ENCODE assay signal across 27 cellular contexts in the genomic region with DNA sequence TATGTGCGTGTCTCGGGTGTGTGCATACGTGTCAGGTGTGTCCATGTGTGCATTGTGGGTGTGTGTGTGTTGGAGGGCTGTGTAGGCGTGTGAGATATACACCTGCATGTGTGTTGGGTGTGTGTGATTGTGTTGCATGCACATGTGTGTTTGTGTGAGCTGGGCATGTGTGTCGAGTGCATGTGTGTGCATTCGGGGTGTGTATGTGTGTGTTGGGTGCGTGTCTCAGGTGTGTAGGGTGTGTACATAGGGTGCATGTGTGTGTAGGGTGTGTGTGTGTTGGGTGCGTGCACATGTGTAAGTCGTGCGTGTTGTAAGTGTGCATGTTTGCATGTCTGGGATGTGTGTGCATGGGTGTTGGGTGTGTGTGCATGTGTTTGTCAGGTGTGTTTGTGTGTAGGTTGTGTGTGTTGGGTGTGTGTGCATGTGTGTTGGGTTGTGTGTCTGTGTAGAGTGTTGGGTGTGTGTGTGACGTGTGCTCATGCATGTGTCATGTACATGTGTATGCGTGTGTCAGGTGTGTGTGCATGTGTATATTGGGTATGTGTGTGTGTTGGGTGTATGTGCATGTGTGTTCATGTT. TPM values are rescaled to one million over a fixed set of nuclear protein-coding genes. Genes with fewer than 3 reads are reported as not detected.
A peak's percentile ranks its signal among the peaks of the same experiment; 100 is the strongest.
DNase-seq lines count a peak whose midpoint lies in the region; ATAC-seq, FAIRE-seq and TF ChIP-seq lines count a peak whose summit lies in the region.
"Had no signal": no experiment of that assay in that cellular context is flagged by ENCODE, and none has a peak within 500 bp of the region (broad histone marks: within the 10 kb centered on the region; RNA-seq: fewer than 3 reads in every experiment).

No MANE protein-coding gene starts in this region.

- intact Hi-C loops in CD8-positive, alpha-beta T cell (cut with DNase I, micrococcal nuclease), result no loop called here
- intact Hi-C loops in IMR-90 (cut with micrococcal nuclease) (no loop called here), transverse colon (cut with DNase I; ENCODE audit: low total_unique reads) (no loop called here), esophagus muscularis mucosa (cut with DNase I) (no loop called here)

- POLR2A ChIA-PET in CD8-positive, alpha-beta T cell (lab: Charles Lee), result no interaction called here
- POLR2A ChIA-PET in IMR-90 (lab: Charles Lee; ENCODE audit: unreplicated experiment), result no interaction called here
- POLR2A ChIA-PET in H1 (lab: Charles Lee; ENCODE audit: partially characterized antibody), result no interaction called here

- H3K9me3 ChIP-seq in CD8-positive, alpha-beta T cell (ENCODE audit: low read length), result no peaks in the 10 kb centered on the region
- H3K9me3 ChIP-seq in IMR-90 (ENCODE audit: control insufficient read depth, insufficient read depth, low read length) (no peaks in the 10 kb centered on the region), H1 (ENCODE audit: insufficient read depth in 2 of 2, low read depth in 1 of 2, low read length in 1 of 2) (no peaks in the 10 kb centered on the region), neuronal stem cell (replicated peaks in 1 of 2; ENCODE audit: control insufficient read depth in 2 of 2, insufficient read depth in 1 of 2, low read depth in 1 of 2, low read length in 2 of 2) (peaks cover 0 to 5% of the 10 kb centered on the region in 2 donors), transverse colon (no peaks in the 10 kb centered on the region), esophagus muscularis mucosa (no peaks in the 10 kb centered on the region)
- H3K9me3 ChIP-seq: BE2C, SJCRH30 had no signal

- H2AFZ ChIP-seq in IMR-90 (replicated peaks; ENCODE audit: low read length, poor library complexity), result no peak overlapping the region
- H2AFZ ChIP-seq in H1 (ENCODE audit: low read length), result no peak overlapping the region
- H2AFZ ChIP-seq in neuronal stem cell (ENCODE audit: low read length), result no peak overlapping the region
- H2AFZ ChIP-seq: GM23248 had no signal

- no peaks in the 10 kb centered on the region for H3K36me3 Mint-ChIP-seq in CD8-positive, alpha-beta T cell
- H3K36me3 Mint-ChIP-seq: IgD-negative memory B cell had no signal

- TF ChIP-seq EP300 in H1 (IDR thresholded peaks at IDR 0.05; ENCODE audit: borderline replicate concordance in 1 of 2, low read depth in 2 of 2, low read length in 2 of 2) (no peak), transverse colon (IDR thresholded peaks at IDR 0.05; ENCODE audit: low read depth) (no peak), esophagus muscularis mucosa (IDR thresholded peaks at IDR 0.05) (no peak)

- no peak for DNase-seq in CD8-positive, alpha-beta T cell
- DNase-seq in IMR-90, result no peak
- no peak for DNase-seq in H1 (ENCODE audit: low read depth in 1 of 2, low spot score in 2 of 2)
- no peak for DNase-seq in neuronal stem cell (ENCODE audit: low spot score)
- no peak for DNase-seq in transverse colon
- no peak for DNase-seq in GM19239 (ENCODE audit: insufficient read length, low spot score)
- no peak for DNase-seq in esophagus muscularis mucosa (ENCODE audit: extremely low spot score)
- no peak for DNase-seq in activated CD4-positive, alpha-beta T cell treated with anti-CD3 and anti-CD28 coated beads, Interleukin-2, amount 50 U/mL, for 4 hours
- DNase-seq: BE2C, COR-L47, DMS79, GM23248, HCEC 1CT, Karpas-422, MV-4-11, NCI-H1105 treated with DMSO at 0.1 percent for 48 hours, NCI-H2029 treated with DMSO at 0.1 percent for 48 hours, NCI-H226, NCI-H510A treated with DMSO at 0.1 percent for 48 hours, NCI-H774, SJCRH30 had no signal

- H3K4ac ChIP-seq in IMR-90 (ENCODE audit: low read depth, low read length), result no peak overlapping the region
- H3K4ac ChIP-seq in H1 (replicated peaks; ENCODE audit: insufficient read length, low read depth, low read length), result no peak overlapping the region
- no peak overlapping the region for H3K4ac ChIP-seq in neuronal stem cell (ENCODE audit: low read length)

- H3K4me2 ChIP-seq in IMR-90 (ENCODE audit: low read depth, low read length) (no peak overlapping the region), H1 (ENCODE audit: insufficient read depth in 1 of 2, low read depth in 2 of 2, low read length in 2 of 2) (no peak overlapping the region), neuronal stem cell (ENCODE audit: insufficient read depth, low read length, poor library complexity, severe bottlenecking) (no peak overlapping the region)

- dilution Hi-C loops in IMR-90 (cut with HindIII; ENCODE audit: low sequenced_read_pairs, unreplicated experiment), result no loop called here

- in situ Hi-C loops in IMR-90 (cut with MboI; ENCODE audit: low sequenced_read_pairs), result no loop called here
- in situ Hi-C loops in transverse colon (cut with MboI; ENCODE audit: low pct_ligation_motif_present in 1 of 4, low pct_unique_long_range_greater_than_20kb in 1 of 4, low sequenced_read_pairs in 3 of 4), result loop anchor here in 3 of 4 donors (25.0 kb wide), 2 partner anchors 120 to 170 kb away; a partner anchor contains a TSS

- H3K36me3 ChIP-seq in CD8-positive, alpha-beta T cell (ENCODE audit: insufficient read depth, low read length), result no peaks in the 10 kb centered on the region
- H3K36me3 ChIP-seq in IMR-90 (ENCODE audit: control insufficient read depth, insufficient read depth, low read length) (no peaks in the 10 kb centered on the region), H1 (ENCODE audit: control insufficient read depth in 2 of 4, insufficient read depth in 4 of 4, low read length in 3 of 4) (no peaks in the 10 kb centered on the region), neuronal stem cell (replicated peaks in 1 of 2; ENCODE audit: control insufficient read depth in 2 of 2, insufficient read depth in 2 of 2, low read length in 2 of 2) (no peaks in the 10 kb centered on the region), transverse colon (no peaks in the 10 kb centered on the region), esophagus muscularis mucosa (no peaks in the 10 kb centered on the region)
- H3K36me3 ChIP-seq: BE2C, SJCRH30 had no signal

- H3K4me1 Mint-ChIP-seq in CD8-positive, alpha-beta T cell (ENCODE audit: low read depth), result no peaks in the 10 kb centered on the region
- H3K4me1 Mint-ChIP-seq: IgD-negative memory B cell had no signal

- H2AK9ac ChIP-seq in IMR-90 (replicated peaks; ENCODE audit: low read depth, low read length, poor library complexity), result no peak overlapping the region

- H3K4me3 ChIP-seq in CD8-positive, alpha-beta T cell (ENCODE audit: low read depth, low read length), result no peak overlapping the region
- H3K4me3 ChIP-seq in IMR-90 (ENCODE audit: insufficient read depth, low read depth, low read length) (no peak overlapping the region), H1 (ENCODE audit: extremely low read depth in 1 of 4, insufficient read depth in 2 of 4, low read depth in 3 of 4, low read length in 4 of 4) (no peak overlapping the region), neuronal stem cell (ENCODE audit: low read length in 2 of 2) (peak overlapping the region in 1 of 2 donors; percentile 69), transverse colon (no peak overlapping the region), esophagus muscularis mucosa (no peak overlapping the region)
- H3K4me3 ChIP-seq: GM23248, SJCRH30 had no signal

- WGBS in IMR-90 (ENCODE audit: extremely low coverage in 2 of 2, insufficient read length in 1 of 2), 2 experiments, result 88% methylated on average over 10 of the region's 12 CpGs; no CpG with 5 or more reads in 1 of the 2 experiments
- 97% methylated on average over 12 of the region's 12 CpGs; no CpG with 5 or more reads in 1 of the 2 experiments for WGBS in H1 (ENCODE audit: extremely low coverage in 1 of 2, insufficient coverage in 1 of 2, insufficient read length in 1 of 2, insufficient replicate concordance in 2 of 2, low coverage in 1 of 2, low lambda C conversion rate in 2 of 2, missing lambda C conversion rate in 1 of 2), 2 experiments
- WGBS in neuronal stem cell (ENCODE audit: extremely low coverage in 2 of 2, insufficient read length in 2 of 2, insufficient replicate concordance in 1 of 2), 2 donors, result 100% methylated on average over 2 of the region's 12 CpGs; no CpG with 5 or more reads in 1 of the 2 donors
- WGBS in transverse colon (ENCODE audit: low coverage in 1 of 2), 2 donors, result 92% methylated on average over 12 of the region's 12 CpGs; no CpG with 5 or more reads in 1 of the 2 donors
- WGBS in esophagus muscularis mucosa, result 92% methylated on average over 12 of the region's 12 CpGs

- H3K79me2 ChIP-seq in H1 (ENCODE audit: control insufficient read depth in 1 of 2, insufficient read depth in 2 of 2, low read length in 2 of 2), result no peaks in the 10 kb centered on the region

- H4K8ac ChIP-seq in IMR-90 (ENCODE audit: low read depth in 2 of 2, low read length in 2 of 2) (no peak overlapping the region), H1 (ENCODE audit: extremely low read depth, insufficient read depth, low read length) (no peak overlapping the region; the same call in 1 of the 2 replicates), neuronal stem cell (ENCODE audit: low read depth, low read length) (peak overlapping the region; percentile 52)

- no peak overlapping the region for H3K18ac ChIP-seq in IMR-90 (ENCODE audit: low read depth, low read length)
- H3K18ac ChIP-seq in H1 (ENCODE audit: extremely low read depth, low read length), result no peak overlapping the region
- H3K18ac ChIP-seq in neuronal stem cell (ENCODE audit: low read length), result peak overlapping the region; percentile 42

- TF ChIP-seq POLR2A in IMR-90 (IDR thresholded peaks at IDR 0.05; ENCODE audit: low read depth, low read length) (no peak), H1 (IDR thresholded peaks at IDR 0.05; ENCODE audit: control extremely low read depth in 1 of 2, low read depth in 2 of 2, low read length in 2 of 2) (no peak), transverse colon (IDR thresholded peaks at IDR 0.05) (no peak), esophagus muscularis mucosa (IDR thresholded peaks at IDR 0.05; ENCODE audit: low read depth) (no peak)

- H2BK5ac ChIP-seq in IMR-90 (ENCODE audit: low read depth, low read length, poor library complexity, severe bottlenecking), result peak overlapping the region; percentile 23
- H2BK5ac ChIP-seq in H1 (ENCODE audit: low read depth, low read length), result peak overlapping the region; percentile 88
- H2BK5ac ChIP-seq in neuronal stem cell (ENCODE audit: low read length), result no peak overlapping the region

- no peak overlapping the region for H3K27ac ChIP-seq in CD8-positive, alpha-beta T cell (ENCODE audit: low read depth, low read length)
- H3K27ac ChIP-seq in IMR-90 (ENCODE audit: insufficient read depth, low read length) (no peak overlapping the region), H1 (ENCODE audit: low read depth, low read length) (no peak overlapping the region), neuronal stem cell (replicated peaks; ENCODE audit: low read length) (no peak overlapping the region), transverse colon (no peak overlapping the region), esophagus muscularis mucosa (replicated peaks in 1 of 4) (no peak overlapping the region)
- H3K27ac ChIP-seq: GM23248, SJCRH30 had no signal

- peaks cover 6% of the 10 kb centered on the region; the same call in 1 of the 2 replicates for H4K20me1 ChIP-seq in IMR-90 (ENCODE audit: insufficient read depth, low read length)
- H4K20me1 ChIP-seq in H1 (replicated peaks in 1 of 2; ENCODE audit: control insufficient read depth in 1 of 2, insufficient read depth in 2 of 2, low read length in 2 of 2), result peaks cover 0 to 9% of the 10 kb centered on the region in 2 experiments

- H3K27me3 ChIP-seq in CD8-positive, alpha-beta T cell (ENCODE audit: insufficient read depth, low read length), result no peaks in the 10 kb centered on the region
- no peaks in the 10 kb centered on the region; the same call in 1 of the 2 replicates for H3K27me3 ChIP-seq in IMR-90 (ENCODE audit: control insufficient read depth, insufficient read depth, low read length)
- no peaks in the 10 kb centered on the region for H3K27me3 ChIP-seq in H1 (replicated peaks in 1 of 4; ENCODE audit: control insufficient read depth in 3 of 4, extremely low read depth in 1 of 4, insufficient read depth in 3 of 4, low read length in 3 of 4)
- peaks cover 0 to 2% (median 0%) of the 10 kb centered on the region in 3 experiments for H3K27me3 ChIP-seq in neuronal stem cell (ENCODE audit: control insufficient read depth in 3 of 3, insufficient read depth in 3 of 3, low read depth in 1 of 3, low read length in 3 of 3)
- peaks cover 24% of the 10 kb centered on the region for H3K27me3 ChIP-seq in transverse colon
- peaks cover 0 to 34% (median 0%) of the 10 kb centered on the region in 4 donors for H3K27me3 ChIP-seq in esophagus muscularis mucosa
- H3K27me3 ChIP-seq: BE2C had no signal

- H3K23ac ChIP-seq in IMR-90 (ENCODE audit: low read depth, low read length) (no peak overlapping the region), H1 (ENCODE audit: insufficient read length) (no peak overlapping the region), neuronal stem cell (ENCODE audit: low read depth, low read length, poor library complexity) (peak overlapping the region; percentile 1)

- no peak for TF ChIP-seq CTCF in CD8-positive, alpha-beta T cell (IDR thresholded peaks at IDR 0.05)
- TF ChIP-seq CTCF in IMR-90 (conservative IDR thresholded peaks at IDR 0.05; ENCODE audit: low read depth, low read length) (no peak), H1 (IDR thresholded peaks at IDR 0.05; ENCODE audit: control extremely low read depth in 1 of 3, insufficient read depth in 1 of 3, low read depth in 1 of 3, low read length in 3 of 3) (no peak), transverse colon (IDR thresholded peaks at IDR 0.05) (no peak), esophagus muscularis mucosa (IDR thresholded peaks at IDR 0.05) (no peak)

- FAIRE-seq in H1 (lab: Jason Lieb, UNC), result no peak
- FAIRE-seq in GM19239 (lab: Jason Lieb, UNC), result no peak
- FAIRE-seq: RCC 7860 had no signal

- H3K9me3 Mint-ChIP-seq in CD8-positive, alpha-beta T cell, result no peaks in the 10 kb centered on the region

- H3K79me1 ChIP-seq in IMR-90 (ENCODE audit: low read depth in 1 of 2, low read length in 2 of 2) (no peaks in the 10 kb centered on the region), H1 (ENCODE audit: low read depth, low read length) (peaks cover 4% of the 10 kb centered on the region; the same call in 1 of the 2 replicates), neuronal stem cell (ENCODE audit: low read depth, low read length) (no peaks in the 10 kb centered on the region)

- TF ChIP-seq RAD21 in IMR-90 (IDR thresholded peaks at IDR 0.05; ENCODE audit: low read length) (no peak), H1 (IDR thresholded peaks at IDR 0.05 in 1 of 2, conservative IDR thresholded peaks at IDR 0.05 in 1 of 2; ENCODE audit: low read depth in 2 of 2, low read length in 2 of 2) (no peak)

- H3K27ac Mint-ChIP-seq in CD8-positive, alpha-beta T cell, result peak overlapping the region; percentile 18

- H3K56ac ChIP-seq in IMR-90 (ENCODE audit: extremely low read depth, insufficient read depth, low read length) (no peak overlapping the region), H1 (replicated peaks; ENCODE audit: insufficient read length, low read depth, low read length) (no peak overlapping the region)

- BruUV-seq in IMR-90 (replicated peaks; lab: Mats Ljungman, UMichigan), result no TSS peak

- H3K27me3 Mint-ChIP-seq in CD8-positive, alpha-beta T cell (ENCODE audit: low read depth), result no peaks in the 10 kb centered on the region
- H3K27me3 Mint-ChIP-seq: IgD-negative memory B cell had no signal

- no peak overlapping the region for H3K9ac ChIP-seq in IMR-90 (ENCODE audit: low read depth, low read length)
- H3K9ac ChIP-seq in H1 (replicated peaks in 1 of 4; ENCODE audit: extremely low read depth in 1 of 4, low read depth in 3 of 4, low read length in 3 of 4), result no peak overlapping the region; a peak in 1 of 7 replicates
- peak overlapping the region; percentile 39 for H3K9ac ChIP-seq in neuronal stem cell (ENCODE audit: low read depth, low read length, poor library complexity)
- H3K9ac ChIP-seq: GM23248 had no signal

- H2BK120ac ChIP-seq in IMR-90 (ENCODE audit: low read depth, low read length) (no peak overlapping the region), H1 (replicated peaks; ENCODE audit: low read depth, low read length) (no peak overlapping the region), neuronal stem cell (ENCODE audit: low read depth, low read length) (no peak overlapping the region)

- H4K5ac ChIP-seq in IMR-90 (ENCODE audit: low read depth, low read length) (no peak overlapping the region), H1 (ENCODE audit: insufficient read length, low read depth, low read length) (no peak overlapping the region)

- H2BK12ac ChIP-seq in H1 (ENCODE audit: low read depth, low read length) (no peak overlapping the region; the same call in 1 of the 2 replicates), neuronal stem cell (ENCODE audit: low read length) (peak overlapping the region; percentile 91)

- H2AK5ac ChIP-seq in IMR-90 (ENCODE audit: low read depth, low read length) (no peak overlapping the region), H1 (ENCODE audit: low read depth, low read length) (peak overlapping the region; percentile 97; the same call in 1 of the 2 replicates), neuronal stem cell (ENCODE audit: low read depth, low read length) (no peak overlapping the region)

- H3K23me2 ChIP-seq in H1 (ENCODE audit: low read depth, low read length), result peaks cover 7% of the 10 kb centered on the region

- H3K4me3 Mint-ChIP-seq in CD8-positive, alpha-beta T cell, result no peak overlapping the region

- H3K14ac ChIP-seq in IMR-90 (replicated peaks; ENCODE audit: low read depth, low read length), result no peak overlapping the region
- H3K14ac ChIP-seq in H1 (ENCODE audit: insufficient read length), result no peak overlapping the region
- peak overlapping the region; percentile 91 for H3K14ac ChIP-seq in neuronal stem cell (ENCODE audit: low read length)

- no peak for ATAC-seq in CD8-positive, alpha-beta T cell
- no peak for ATAC-seq in IMR-90 (ENCODE audit: low read depth)

- H2BK15ac ChIP-seq in IMR-90 (ENCODE audit: low read depth, low read length) (no peak overlapping the region), H1 (ENCODE audit: low read length) (peak overlapping the region; percentile 12; the same call in 1 of the 2 replicates), neuronal stem cell (ENCODE audit: low read length) (no peak overlapping the region)

- H3K4me1 ChIP-seq in CD8-positive, alpha-beta T cell (ENCODE audit: insufficient read depth, low read length), result no peaks in the 10 kb centered on the region
- H3K4me1 ChIP-seq in IMR-90 (ENCODE audit: control insufficient read depth, insufficient read depth, low read length) (no peaks in the 10 kb centered on the region), H1 (replicated peaks in 1 of 4; ENCODE audit: control insufficient read depth in 3 of 4, insufficient read depth in 4 of 4, low read length in 3 of 4) (peaks cover 0 to 2% (median 0%) of the 10 kb centered on the region in 4 experiments; a peak in 2 of 7 replicates), neuronal stem cell (ENCODE audit: control insufficient read depth in 2 of 2, insufficient read depth in 1 of 2, low read depth in 1 of 2, low read length in 2 of 2) (peaks cover 0 to 6% of the 10 kb centered on the region in 2 donors), transverse colon (no peaks in the 10 kb centered on the region), esophagus muscularis mucosa (peaks cover 0 to 17% (median 0%) of the 10 kb centered on the region in 4 donors)
- H3K4me1 ChIP-seq: BE2C, SJCRH30 had no signal

- CTCF ChIA-PET in CD8-positive, alpha-beta T cell (lab: Charles Lee), result no interaction called here
- CTCF ChIA-PET in IMR-90 (lab: Yijun Ruan, JAX), result no interaction called here
- CTCF ChIA-PET in H1 (lab: Charles Lee; ENCODE audit: partially characterized antibody), result no interaction called here

- H4K91ac ChIP-seq in IMR-90 (ENCODE audit: insufficient read depth, low read depth, low read length) (no peak overlapping the region), H1 (replicated peaks; ENCODE audit: insufficient read length, low read length) (peak overlapping the region; percentile 80), neuronal stem cell (ENCODE audit: low read depth, low read length, poor library complexity) (no peak overlapping the region)

- no peak overlapping the region for H2BK20ac ChIP-seq in IMR-90 (ENCODE audit: low read depth, low read length)
- H2BK20ac ChIP-seq in H1 (ENCODE audit: low read length), result peak overlapping the region; percentile 80; the same call in 1 of the 2 replicates

- no peaks in the 10 kb centered on the region for H3K9me1 ChIP-seq in IMR-90 (ENCODE audit: insufficient read depth, low read length)

RNA-seq across cellular contexts. Expression of a gene that starts 4.1 kb away (rescaled TPM):
- total RNA-seq in CD8-positive, alpha-beta T cell, result not detected
- total RNA-seq in IMR-90 (2012; rRNA removed) (not detected in 2 replicates), transverse colon (not detected), esophagus muscularis mucosa (not detected)
- polyA plus RNA-seq in IMR-90 (2012; rRNA removed) (not detected in 2 replicates), H1 (2011; rRNA removed) (0.09 TPM in 1 of 2 replicates, not detected in the other)
- not detected in 2 replicates for polyA plus RNA-seq in IMR-90 (2012; cell fraction: cytosol; rRNA removed)
- polyA plus RNA-seq in IMR-90 (2012; cell fraction: nucleus; rRNA removed; ENCODE audit: low replicate concordance), result not detected in 2 replicates
- not detected in 2 replicates for total RNA-seq in H1 (2021; fragmentation: NEBNext Ultra II Directional; extraction: Animal tissue kit (Norgen Biotek cat#: 25700))
- polyA plus RNA-seq in H1 (2011; cell fraction: cytosol; rRNA removed), result not detected
- not detected for polyA plus RNA-seq in H1 (2011; cell fraction: nucleus; rRNA removed)
- 0.24 to 1.1 TPM (median 0.29 TPM) in 4 replicates for polyA plus RNA-seq in H1 (2012, experiment 1 of 2)
- 0.03 TPM for polyA plus RNA-seq in H1 (2012, experiment 2 of 2)
- under 0.01 TPM for polyA plus RNA-seq in H1 (2013, experiment 1 of 2)
- polyA plus RNA-seq in H1 (2013, experiment 2 of 2), result not detected
- not detected in 2 replicates for polyA minus RNA-seq in H1 (2011; rRNA and poly(A)+ RNA removed)
- polyA minus RNA-seq in H1 (2011; cell fraction: cytosol; rRNA and poly(A)+ RNA removed), result not detected
- polyA minus RNA-seq in H1 (2011; cell fraction: nucleus; rRNA and poly(A)+ RNA removed), result not detected
- not detected for polyA plus RNA-seq in neuronal stem cell (2013, experiment 1 of 2)
- not detected for polyA plus RNA-seq in neuronal stem cell (2013, experiment 2 of 2)
- total RNA-seq: A673, GM23248, HT1080, M059J, OCI-LY7, SJCRH30 had no signal
- polyA plus RNA-seq: GM23248, IgD-negative memory B cell had no signal

RNA-seq across cellular contexts. Expression of a gene that starts 42.3 kb away (rescaled TPM):
- total RNA-seq in CD8-positive, alpha-beta T cell, result not detected
- total RNA-seq in IMR-90 (2012; rRNA removed), result not detected in 2 replicates
- polyA plus RNA-seq in IMR-90 (2012; rRNA removed), result not detected in 2 replicates
- not detected in 2 replicates for polyA plus RNA-seq in IMR-90 (2012; cell fraction: cytosol; rRNA removed)
- not detected in 2 replicates for polyA plus RNA-seq in IMR-90 (2012; cell fraction: nucleus; rRNA removed; ENCODE audit: low replicate concordance)
- not detected in 2 replicates for total RNA-seq in H1 (2021; fragmentation: NEBNext Ultra II Directional; extraction: Animal tissue kit (Norgen Biotek cat#: 25700))
- not detected in 2 replicates for polyA plus RNA-seq in H1 (2011; rRNA removed)
- polyA plus RNA-seq in H1 (2011; cell fraction: cytosol; rRNA removed), result not detected
- not detected for polyA plus RNA-seq in H1 (2011; cell fraction: nucleus; rRNA removed)
- 0.01 to 0.04 TPM in 2 of 4 replicates, not detected in the others for polyA plus RNA-seq in H1 (2012, experiment 1 of 2)
- not detected for polyA plus RNA-seq in H1 (2012, experiment 2 of 2)
- 0.02 TPM for polyA plus RNA-seq in H1 (2013, experiment 1 of 2)
- polyA plus RNA-seq in H1 (2013, experiment 2 of 2), result under 0.01 TPM
- not detected in 2 replicates for polyA minus RNA-seq in H1 (2011; rRNA and poly(A)+ RNA removed)
- polyA minus RNA-seq in H1 (2011; cell fraction: cytosol; rRNA and poly(A)+ RNA removed), result not detected
- not detected for polyA minus RNA-seq in H1 (2011; cell fraction: nucleus; rRNA and poly(A)+ RNA removed)
- polyA plus RNA-seq in neuronal stem cell (2013, experiment 1 of 2), result not detected
- under 0.01 TPM for polyA plus RNA-seq in neuronal stem cell (2013, experiment 2 of 2)
- 100 to 1,000 TPM; 269 to 910 (median 671) TPM for total RNA-seq in transverse colon
- total RNA-seq in esophagus muscularis mucosa, result under 1 TPM in 1 of 4 donors, not detected in 3; 0.34 TPM
- total RNA-seq: A673, GM23248, HT1080, M059J, OCI-LY7 had no signal
- polyA plus RNA-seq: GM23248, IgD-negative memory B cell had no signal

Comparison
In these comparisons a context has a peak if more than half of its experiments do, and no peak if none do; other contexts are left out.
1. RNA of a gene that starts 42.3 kb away (total RNA-seq): 269 to 910 TPM in transverse colon; not detected in CD8-positive, alpha-beta T cell, not detected in IMR-90, not detected in H1 and 0.34 TPM in esophagus muscularis mucosa; every median in the first group is over 100 times any median in the second.